Comparison of ENCODE assay signal across 17 cellular contexts in the genomic region with DNA sequence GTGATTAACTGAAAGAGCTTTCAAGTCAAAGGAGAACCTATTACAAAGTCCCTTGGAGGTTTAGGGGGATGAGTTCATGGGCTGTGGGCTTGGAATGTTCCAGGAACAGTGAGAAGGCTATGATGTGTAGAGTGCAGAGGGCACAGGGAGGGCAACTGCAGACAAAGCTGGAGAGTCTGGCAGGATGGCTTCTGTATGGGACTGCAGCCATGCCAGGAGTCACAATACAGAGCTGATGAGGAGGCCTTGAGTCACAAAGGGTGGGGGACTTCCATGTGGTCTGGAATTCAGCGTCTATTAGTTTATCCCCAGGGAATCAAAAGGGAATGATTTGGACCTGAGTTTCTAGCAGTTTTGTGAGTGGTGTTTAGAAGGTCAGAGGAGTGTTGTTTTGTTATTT. TPM values are rescaled to one million over a fixed set of nuclear protein-coding genes. Genes with fewer than 3 reads are reported as not detected.
DNase-seq lines count a peak whose midpoint lies in the region; TF ChIP-seq lines count a peak whose summit lies in the region.
"Had no signal": no experiment of that assay in that cellular context is flagged by ENCODE, and none has a peak within 500 bp of the region (broad histone marks: within the 10 kb centered on the region; RNA-seq: fewer than 3 reads in every experiment).

No MANE protein-coding gene starts in this region.

- 80 to 100% methylated on average over 1 of the region's 1 CpG for WGBS in mesodermal cell (ENCODE audit: insufficient coverage in 2 of 2), 2 experiments

- peaks cover 12% of the 10 kb centered on the region for H3K36me3 Mint-ChIP-seq in endothelial cell (ENCODE audit: low read depth, unreplicated experiment)
- H3K36me3 Mint-ChIP-seq in activated T-cell treated with anti-CD3 and anti-CD28 coated beads, Interleukin-2, amount 50 U/mL, for 24 hours (ENCODE audit: low read depth) = no peaks in the 10 kb centered on the region

- H3K27ac Mint-ChIP-seq in endothelial cell (ENCODE audit: unreplicated experiment) = peak overlapping the region; percentile 14
- no peak overlapping the region for H3K27ac Mint-ChIP-seq in activated T-cell treated with anti-CD3 and anti-CD28 coated beads, Interleukin-2, amount 50 U/mL, for 24 hours

- peaks cover 2% of the 10 kb centered on the region for H3K4me1 ChIP-seq in mesodermal cell (ENCODE audit: control insufficient read depth, insufficient read depth, low read length, poor library complexity, severe bottlenecking)
- H3K4me1 ChIP-seq: BLaER1, HAP-1, pancreas, stomach had no signal

- H3K9me3 ChIP-seq in mesodermal cell (ENCODE audit: control insufficient read depth, low read length) = no peaks in the 10 kb centered on the region
- H3K9me3 ChIP-seq: BLaER1, HAP-1, pancreas, stomach had no signal

- in situ Hi-C loops in ACHN (cut with HindIII; ENCODE audit: low pct_ligation_motif_present, low pct_unique_long_range_greater_than_20kb, low sequenced_read_pairs) = no loop called here

- H3K9me3 Mint-ChIP-seq in endothelial cell (ENCODE audit: unreplicated experiment) = no peaks in the 10 kb centered on the region
- no peaks in the 10 kb centered on the region for H3K9me3 Mint-ChIP-seq in activated T-cell treated with anti-CD3 and anti-CD28 coated beads, Interleukin-2, amount 50 U/mL, for 24 hours

- DNase-seq in AG09309 (ENCODE audit: low read depth) (peak; percentile 38), LHCN-M2 (ENCODE audit: low read depth) (peak; percentile 95), endothelial cell (ENCODE audit: low spot score) (no peak), ACHN (no peak), SHP77 (lab: John Stamatoyannopoulos, UW) (no peak), NCI-H2227 treated with DMSO at 0.1 percent for 48 hours (lab: John Stamatoyannopoulos, UW) (no peak)
- DNase-seq in activated T-cell treated with anti-CD3 and anti-CD28 coated beads, Interleukin-2, amount 50 U/mL, for 24 hours = no peak
- DNase-seq: activated naive CD4-positive, alpha-beta T cell treated with anti-CD3 and anti-CD28 coated beads, Interleukin-2, amount 50 U/mL, for 16 hours; effector CD4-positive, alpha-beta T cell; MV-4-11; pancreas; stimulated activated CD4-positive, alpha-beta T cell treated with anti-CD3 and anti-CD28 coated beads, Interleukin-4, amount 100 ng/mL, for 24 hours; stomach had no signal

- H3K4me3 Mint-ChIP-seq in endothelial cell (ENCODE audit: unreplicated experiment) = no peak overlapping the region
- H3K4me3 Mint-ChIP-seq in activated T-cell treated with anti-CD3 and anti-CD28 coated beads, Interleukin-2, amount 50 U/mL, for 24 hours = no peak overlapping the region

- no peak overlapping the region for H3K4me3 ChIP-seq in AG09309 (ENCODE audit: control insufficient read depth, low read depth, low read length)
- H3K4me3 ChIP-seq in mesodermal cell (ENCODE audit: extremely low read depth, insufficient read depth, low read length, poor library complexity, severe bottlenecking) = no peak overlapping the region
- H3K4me3 ChIP-seq: BLaER1, HAP-1, pancreas, stomach had no signal

- H3K4me1 Mint-ChIP-seq in endothelial cell (ENCODE audit: unreplicated experiment) = peaks cover 23% of the 10 kb centered on the region
- H3K4me1 Mint-ChIP-seq in activated T-cell treated with anti-CD3 and anti-CD28 coated beads, Interleukin-2, amount 50 U/mL, for 24 hours (ENCODE audit: low read depth) = peaks cover 6% of the 10 kb centered on the region

- TF ChIP-seq CTCF in AG09309 (IDR thresholded peaks at IDR 0.05; ENCODE audit: control insufficient read depth, insufficient read depth, low read depth, low read length, missing control alignments) (no peak), endothelial cell (IDR thresholded peaks at IDR 0.05; ENCODE audit: unreplicated experiment) (no peak)

- peak overlapping the region; percentile 38 for H3K27ac ChIP-seq in mesodermal cell (ENCODE audit: low read depth, low read length, severe bottlenecking)
- H3K27ac ChIP-seq: BLaER1, pancreas, stomach had no signal

- no peaks in the 10 kb centered on the region for H3K27me3 Mint-ChIP-seq in endothelial cell (ENCODE audit: unreplicated experiment)
- H3K27me3 Mint-ChIP-seq in activated T-cell treated with anti-CD3 and anti-CD28 coated beads, Interleukin-2, amount 50 U/mL, for 24 hours = peaks cover 24% of the 10 kb centered on the region

- H3K36me3 ChIP-seq in mesodermal cell (ENCODE audit: control insufficient read depth, insufficient read depth, low read length) = no peaks in the 10 kb centered on the region
- H3K36me3 ChIP-seq: BLaER1, HAP-1, pancreas, stomach had no signal

RNA-seq across cellular contexts. Expression of a gene that starts 14.4 kb away (rescaled TPM):
- total RNA-seq in LHCN-M2 (2014; rRNA removed) (2.6 and 3.3 TPM in 2 replicates), endothelial cell (ENCODE audit: unreplicated experiment) (448 TPM)
- polyA plus RNA-seq in LHCN-M2 (2012) = 3.5 TPM
- polyA plus RNA-seq in mesodermal cell (2013, experiment 1 of 2) = 100 TPM
- polyA plus RNA-seq in mesodermal cell (2013, experiment 2 of 2) = 95.5 TPM
- total RNA-seq: SK-MEL-5 had no signal

Comparison
In these comparisons a context has a peak if more than half of its experiments do, and no peak if none do; other contexts are left out.
1. DNase-seq: peak in AG09309 (single experiment) and LHCN-M2 (single experiment); none in endothelial cell (single experiment), activated T-cell treated with anti-CD3 and anti-CD28 coated beads, Interleukin-2, amount 50 U/mL, for 24 hours (single experiment), ACHN (single experiment), SHP77 (0 of 2) and NCI-H2227 treated with DMSO at 0.1 percent for 48 hours (single experiment).
2. RNA of a gene that starts 14.4 kb away (total RNA-seq): 448 TPM in endothelial cell (single experiment); 2.6 to 3.3 TPM in LHCN-M2; every median in the first group is over 100 times any median in the second.